9 cellular contexts compared by ENCODE assay signal in genomic region chr5:151257731-151258715, GRCh38. TPM values are rescaled to one million over a fixed set of nuclear protein-coding genes. Genes with fewer than 3 reads are reported as not detected.
DNase-seq lines count a peak whose midpoint lies in the region; ATAC-seq and TF ChIP-seq lines count a peak whose summit lies in the region.
"Had no signal": no experiment of that assay in that cellular context is flagged by ENCODE, and none has a peak within 500 bp of the region (broad histone marks: within the 10 kb centered on the region; RNA-seq: fewer than 3 reads in every experiment).

No MANE protein-coding gene starts in this region.

- H3K9me3 ChIP-seq in spleen (no peaks in the 10 kb centered on the region), MG63 (no peaks in the 10 kb centered on the region)

- intact Hi-C loops in activated B cell treated with CpG ODN at 0.5 μM for 24 hours (cut with micrococcal nuclease) (loop anchor here (1.0 to 10.0 kb wide), 2 partner anchors 12 to 633 kb away; no protein-coding TSS in a partner anchor), spleen (cut with DNase I; ENCODE audit: low total_unique reads) (no loop called here)

- H3K4me3 ChIP-seq in spleen = peak overlapping the region in 1 of 8 donors; percentile 0
- no peak overlapping the region for H3K4me3 ChIP-seq in MG63

- H3K9me3 Mint-ChIP-seq in activated B cell treated with CpG ODN at 0.5 μM for 24 hours = no peaks in the 10 kb centered on the region

- WGBS in spleen, 5 donors = 62 to 79% (median 71%) methylated on average over 12 of the region's 12 CpGs

- no peak for TF ChIP-seq CTCF in activated B cell treated with CpG ODN at 0.5 μM for 24 hours (IDR thresholded peaks at IDR 0.05)
- TF ChIP-seq CTCF in spleen (IDR thresholded peaks at IDR 0.05 in 8 of 11, conservative IDR thresholded peaks at IDR 0.05 in 3 of 11) = no peak

- TF ChIP-seq POLR2A in spleen (IDR thresholded peaks at IDR 0.05) = peak in 1 of 3 donors; percentile 47

- H3K27ac Mint-ChIP-seq in activated B cell treated with CpG ODN at 0.5 μM for 24 hours = peak overlapping the region; percentile 96

- H3K36me3 Mint-ChIP-seq in activated B cell treated with CpG ODN at 0.5 μM for 24 hours (ENCODE audit: low read depth) = peaks cover 46% of the 10 kb centered on the region

- DNase-seq in activated B cell treated with CpG ODN at 0.5 μM for 24 hours (no peak), spleen (peak; percentile 81), epidermal melanocyte (ENCODE audit: insufficient read length, low spot score) (no peak), activated gamma-delta T cell treated with Interleukin-2 at 50 U/mL for 16 hours (no peak), MG63 (no peak)
- no peak for DNase-seq in activated CD4-positive, alpha-beta T cell treated with anti-CD3 and anti-CD28 coated beads, Interleukin-2, amount 50 U/mL, for 48 hours

- no peaks in the 10 kb centered on the region for H3K27me3 Mint-ChIP-seq in activated B cell treated with CpG ODN at 0.5 μM for 24 hours

- H3K27ac ChIP-seq in spleen = peak overlapping the region; percentile 6 to 94 (median 62)

- H3K4me1 Mint-ChIP-seq in activated B cell treated with CpG ODN at 0.5 μM for 24 hours = peaks cover 78% of the 10 kb centered on the region

- H3K27me3 ChIP-seq in spleen (replicated peaks in 1 of 7) (no peaks in the 10 kb centered on the region), MG63 (no peaks in the 10 kb centered on the region)

- CTCF ChIA-PET in activated B cell treated with CpG ODN at 0.5 μM for 24 hours (lab: Charles Lee) = interaction anchor here (1.1 to 2.5 kb wide), 5 partner anchors 17 to 206 kb away, joined by 4 to 11 read pairs (median 8); no protein-coding TSS in a partner anchor

- peaks cover 16 to 65% (median 59%) of the 10 kb centered on the region in 6 donors for H3K4me1 ChIP-seq in spleen

- POLR2A ChIA-PET in activated B cell treated with CpG ODN at 0.5 μM for 24 hours (lab: Charles Lee) = interaction anchor here (0.6 to 2.4 kb wide), 16 partner anchors 11 to 845 kb away, joined by 3 to 18 read pairs (median 4); partner anchors contain the start of genes CCDC69, CD74 and TNIP1

- peak; percentile 16 for ATAC-seq in GM19025 (IDR thresholded peaks at IDR 0.05; ENCODE audit: low read depth, unreplicated experiment)
- peak; percentile 16 for ATAC-seq in HG03045 (IDR thresholded peaks at IDR 0.05; ENCODE audit: unreplicated experiment)
- peak; percentile 25 for ATAC-seq in activated B cell treated with CpG ODN at 0.5 μM for 24 hours (ENCODE audit: low read depth)

- peaks cover 0 to 52% (median 25%) of the 10 kb centered on the region in 6 donors for H3K36me3 ChIP-seq in spleen
- H3K36me3 ChIP-seq in MG63 = no peaks in the 10 kb centered on the region; the same call in 1 of the 2 replicates

- peak overlapping the region; percentile 62 for H3K4me3 Mint-ChIP-seq in activated B cell treated with CpG ODN at 0.5 μM for 24 hours

RNA-seq across cellular contexts. Expression of gene GM2A, which starts 5.0 kb away (rescaled TPM):
- total RNA-seq in activated B cell treated with CpG ODN at 0.5 μM for 24 hours (51.3 and 53.1 TPM in 2 replicates), spleen (10 to 100 TPM; 54.7 to 95.7 (median 73.7) TPM)
- 10 to 100 TPM; 31.6 to 86.2 (median 48.4) TPM for polyA plus RNA-seq in spleen
- total RNA-seq in MG63 (2014; rRNA removed; shearing (Covaris generic); ENCODE audit: low replicate concordance) = 12.9 and 15.7 TPM in 2 replicates

RNA-seq across cellular contexts. Expression of gene CCDC69, which starts 34.1 kb away (rescaled TPM):
- total RNA-seq in activated B cell treated with CpG ODN at 0.5 μM for 24 hours = 98.9 and 109 TPM in 2 replicates
- total RNA-seq in spleen = 100 to 1,000 TPM in 4 of 7 donors, 10 to 100 TPM in 3; 68.4 to 145 (median 106) TPM
- 10 to 100 TPM; 37.7 to 90.3 (median 39.3) TPM for polyA plus RNA-seq in spleen
- total RNA-seq in MG63 (2014; rRNA removed; shearing (Covaris generic); ENCODE audit: low replicate concordance) = 0.27 and 0.40 TPM in 2 replicates

RNA-seq across cellular contexts. Expression of gene SLC36A3, which starts 45.5 kb away (rescaled TPM):
- total RNA-seq in activated B cell treated with CpG ODN at 0.5 μM for 24 hours (not detected in 2 replicates), spleen (not detected)
- polyA plus RNA-seq in spleen = not detected
- total RNA-seq in MG63 (2014; rRNA removed; shearing (Covaris generic); ENCODE audit: low replicate concordance) = not detected in 2 replicates
- total RNA-seq: aorta had no signal
- polyA plus RNA-seq: aorta had no signal

Comparison
In these comparisons a context has a peak if more than half of its experiments do, and no peak if none do; other contexts are left out.
1. RNA of gene CCDC69, which starts 34.1 kb away (total RNA-seq): 98.9 to 109 TPM in activated B cell treated with CpG ODN at 0.5 μM for 24 hours and 68.4 to 145 TPM in spleen; 0.27 to 0.40 TPM in MG63; every median in the first group is over 10 times any median in the second.
2. Peak in every context shown above with its lines, with median percentiles within 50 percentile points of each other: ATAC-seq.